10 cellular contexts compared by ENCODE assay signal in genomic region chr5:96780626-96781025, GRCh38. TPM values are rescaled to one million over a fixed set of nuclear protein-coding genes. Genes with fewer than 3 reads are reported as not detected.
DNase-seq lines count a peak whose midpoint lies in the region; ATAC-seq, FAIRE-seq and TF ChIP-seq lines count a peak whose summit lies in the region.
"Had no signal": no experiment of that assay in that cellular context is flagged by ENCODE, and none has a peak within 500 bp of the region (broad histone marks: within the 10 kb centered on the region; RNA-seq: fewer than 3 reads in every experiment).

No MANE protein-coding gene starts in this region.

- no peak for TF ChIP-seq CTCF in CD8-positive, alpha-beta T cell (IDR thresholded peaks at IDR 0.05)
- TF ChIP-seq CTCF in endothelial cell of umbilical vein (IDR thresholded peaks at IDR 0.05; ENCODE audit: extremely low read depth in 1 of 2, insufficient read depth in 1 of 2, low read depth in 1 of 2, low read length in 2 of 2), result no peak
- TF ChIP-seq CTCF in omental fat pad (IDR thresholded peaks at IDR 0.05), result no peak
- no peak for TF ChIP-seq CTCF in upper lobe of left lung (IDR thresholded peaks at IDR 0.05)

- H3K4me1 Mint-ChIP-seq in CD8-positive, alpha-beta T cell (ENCODE audit: low read depth), result peaks cover 3% of the 10 kb centered on the region

- BruUV-seq in endothelial cell of umbilical vein (replicated peaks; lab: Mats Ljungman, UMichigan), result no TSS peak

- peak overlapping the region; percentile 79 for H3K27ac Mint-ChIP-seq in CD8-positive, alpha-beta T cell

- no peak overlapping the region for H3K4me3 ChIP-seq in CD8-positive, alpha-beta T cell (ENCODE audit: low read depth, low read length)
- H3K4me3 ChIP-seq in endothelial cell of umbilical vein (replicated peaks in 1 of 3; ENCODE audit: insufficient read depth in 1 of 3, low read depth in 1 of 3, low read length in 3 of 3) (no peak overlapping the region), upper lobe of left lung (no peak overlapping the region)
- H3K4me3 ChIP-seq: SJCRH30 had no signal

- H3K36me3 Mint-ChIP-seq in CD8-positive, alpha-beta T cell, result peaks cover 91% of the 10 kb centered on the region

- no peaks in the 10 kb centered on the region for H3K9me3 ChIP-seq in CD8-positive, alpha-beta T cell (ENCODE audit: low read length)
- H3K9me3 ChIP-seq in endothelial cell of umbilical vein (replicated peaks; ENCODE audit: control insufficient read depth, insufficient read depth, low read length) (no peaks in the 10 kb centered on the region), upper lobe of left lung (no peaks in the 10 kb centered on the region)
- H3K9me3 ChIP-seq: SJCRH30 had no signal

- no peaks in the 10 kb centered on the region for H3K9me3 Mint-ChIP-seq in CD8-positive, alpha-beta T cell

- CTCF ChIA-PET in CD8-positive, alpha-beta T cell (lab: Charles Lee), result interaction anchor here (1.1 to 1.5 kb wide), 3 partner anchors 8 to 381 kb away, joined by 3 read pairs; no protein-coding TSS in a partner anchor
- CTCF ChIA-PET in endothelial cell of umbilical vein (lab: Charles Lee), result interaction anchor here (1.3 to 2.9 kb wide), 4 partner anchors 25 to 166 kb away, joined by 3 to 11 read pairs (median 4); no protein-coding TSS in a partner anchor

- intact Hi-C loops in CD8-positive, alpha-beta T cell (cut with DNase I, micrococcal nuclease), result no loop called here
- intact Hi-C loops in endothelial cell of umbilical vein (cut with micrococcal nuclease), result no loop called here

- no peak for ATAC-seq in CD8-positive, alpha-beta T cell
- ATAC-seq in omental fat pad (ENCODE audit: low FRiP score) (peak; percentile 31), HG02571 (IDR thresholded peaks at IDR 0.05; ENCODE audit: unreplicated experiment) (no peak), HG03135 (IDR thresholded peaks at IDR 0.05; ENCODE audit: unreplicated experiment) (no peak), upper lobe of left lung (ENCODE audit: low FRiP score in 2 of 2) (no peak)

- H3K27me3 ChIP-seq in CD8-positive, alpha-beta T cell (ENCODE audit: insufficient read depth, low read length), result no peaks in the 10 kb centered on the region
- H3K27me3 ChIP-seq in endothelial cell of umbilical vein (ENCODE audit: control insufficient read depth in 2 of 2, insufficient read depth in 2 of 2, low read length in 2 of 2) (no peaks in the 10 kb centered on the region), upper lobe of left lung (no peaks in the 10 kb centered on the region)
- H3K27me3 ChIP-seq: SJCRH30 had no signal

- dilution Hi-C loops in endothelial cell of umbilical vein (cut with MboI; ENCODE audit: extremely low pct_ligation_motif_present, low sequenced_read_pairs), result no loop called here

- H3K4me3 Mint-ChIP-seq in CD8-positive, alpha-beta T cell, result no peak overlapping the region

- no peaks in the 10 kb centered on the region for H4K20me1 ChIP-seq in endothelial cell of umbilical vein (replicated peaks; ENCODE audit: control insufficient read depth, extremely low read depth, insufficient read depth, low read length)

- TF ChIP-seq POLR2A in endothelial cell of umbilical vein (IDR thresholded peaks at IDR 0.05; ENCODE audit: low read depth, low read length) (peak; percentile 17), upper lobe of left lung (IDR thresholded peaks at IDR 0.05) (no peak)

- peak; percentile 82 for FAIRE-seq in endothelial cell of umbilical vein (lab: Jason Lieb, UNC)

- H3K9me1 ChIP-seq in endothelial cell of umbilical vein (replicated peaks; ENCODE audit: control insufficient read depth, extremely low read depth, insufficient read depth, low read length), result no peaks in the 10 kb centered on the region

- H3K4me2 ChIP-seq in endothelial cell of umbilical vein (ENCODE audit: insufficient read depth, low read length), result no peak overlapping the region

- TF ChIP-seq EP300 in upper lobe of left lung (IDR thresholded peaks at IDR 0.05), result no peak

- H3K27me3 Mint-ChIP-seq in CD8-positive, alpha-beta T cell (ENCODE audit: low read depth), result no peaks in the 10 kb centered on the region

- peaks cover 64% of the 10 kb centered on the region for H3K36me3 ChIP-seq in CD8-positive, alpha-beta T cell (ENCODE audit: insufficient read depth, low read length)
- H3K36me3 ChIP-seq in endothelial cell of umbilical vein (ENCODE audit: control insufficient read depth in 2 of 2, extremely low read depth in 1 of 2, insufficient read depth in 2 of 2, low read length in 2 of 2) (peaks cover 12 to 13% of the 10 kb centered on the region in 2 experiments), upper lobe of left lung (peaks cover 10 to 84% (median 51%) of the 10 kb centered on the region in 4 donors)
- H3K36me3 ChIP-seq: SJCRH30 had no signal

- H3K27ac ChIP-seq in CD8-positive, alpha-beta T cell (ENCODE audit: low read depth, low read length), result no peak overlapping the region
- H3K27ac ChIP-seq in endothelial cell of umbilical vein (ENCODE audit: insufficient read depth, low read depth, low read length) (peak overlapping the region; percentile 63), upper lobe of left lung (peak overlapping the region in 1 of 4 donors; percentile 66)
- H3K27ac ChIP-seq: SJCRH30 had no signal

- no peak overlapping the region for H2AFZ ChIP-seq in endothelial cell of umbilical vein (ENCODE audit: low read depth, low read length)

- no peaks in the 10 kb centered on the region for H3K4me1 ChIP-seq in CD8-positive, alpha-beta T cell (ENCODE audit: insufficient read depth, low read length)
- H3K4me1 ChIP-seq in endothelial cell of umbilical vein (ENCODE audit: control insufficient read depth, extremely low read depth, insufficient read depth, low read length) (peaks cover 19% of the 10 kb centered on the region), upper lobe of left lung (peaks cover 0 to 6% (median 0%) of the 10 kb centered on the region in 4 donors)

- POLR2A ChIA-PET in CD8-positive, alpha-beta T cell (lab: Charles Lee), result interaction anchor here (1.2 kb wide), 1 partner anchor 8 kb away, joined by 4 read pairs; no protein-coding TSS in a partner anchor
- POLR2A ChIA-PET in endothelial cell of umbilical vein (lab: Charles Lee), result interaction anchor here (1.6 kb wide), 1 partner anchor 9 kb away, joined by 3 read pairs; no protein-coding TSS in a partner anchor

- H3K79me2 ChIP-seq in endothelial cell of umbilical vein (ENCODE audit: control insufficient read depth, insufficient read depth, low read length), result no peaks in the 10 kb centered on the region

- H3K9ac ChIP-seq in endothelial cell of umbilical vein (replicated peaks; ENCODE audit: extremely low read depth, insufficient read depth, low read length), result no peak overlapping the region

- DNase-seq in CD8-positive, alpha-beta T cell, result no peak
- DNase-seq in NCI-H226, result peak; percentile 69
- DNase-seq in endothelial cell of umbilical vein (ENCODE audit: low read depth, low spot score), result peak; percentile 67
- DNase-seq in omental fat pad (ENCODE audit: low spot score), result no peak
- DNase-seq in cerebellar nuclear complex (lab: John Stamatoyannopoulos, UW), result no peak
- DNase-seq in upper lobe of left lung, result no peak
- DNase-seq: DMS79 treated with DMSO at 0.1 percent for 48 hours, SJCRH30 had no signal

TF ChIP-seq in endothelial cell of umbilical vein, 7 proteins besides CTCF, POLR2A, EP300 and RAD21:
- TF ChIP-seq GATA2 (IDR thresholded peaks at IDR 0.05; ENCODE audit: insufficient read depth, insufficient read length, low read depth, low read length), result no peak
- TF ChIP-seq EZH2 (IDR thresholded peaks at IDR 0.05; ENCODE audit: borderline replicate concordance, low read depth, low read length, severe bottlenecking), result no peak
- no peak for TF ChIP-seq JUN (IDR thresholded peaks at IDR 0.05; ENCODE audit: borderline replicate concordance, insufficient read depth, insufficient read length, low read depth)
- TF ChIP-seq FOS (IDR thresholded peaks at IDR 0.05; ENCODE audit: borderline replicate concordance, insufficient read depth, low read length), result no peak
- TF ChIP-seq MAX (IDR thresholded peaks at IDR 0.05; ENCODE audit: insufficient read depth, insufficient read length), result no peak
- TF ChIP-seq MYC (IDR thresholded peaks at IDR 0.05; ENCODE audit: low read depth, low read length), result no peak
- TF ChIP-seq POLR2AphosphoS5 (IDR thresholded peaks at IDR 0.05; ENCODE audit: insufficient read depth, low read depth, low read length), result no peak

RNA-seq across cellular contexts. Expression of gene ERAP1, which starts 27.1 kb away (rescaled TPM):
- total RNA-seq in CD8-positive, alpha-beta T cell, result 10 to 100 TPM; 45.4 to 47.7 TPM
- 55.5 and 72.7 TPM in 2 replicates for total RNA-seq in endothelial cell of umbilical vein
- 56.8 and 61.9 TPM in 2 replicates for polyA plus RNA-seq in endothelial cell of umbilical vein
- 32.6 and 33.9 TPM in 2 replicates for polyA plus RNA-seq in endothelial cell of umbilical vein (2011; cell fraction: cytosol; rRNA removed)
- 54.0 and 67.7 TPM in 2 replicates for polyA plus RNA-seq in endothelial cell of umbilical vein (2011; cell fraction: nucleus; rRNA removed)
- 33.0 and 38.7 TPM in 2 replicates for polyA plus RNA-seq in endothelial cell of umbilical vein (2012)
- 187 and 207 TPM in 2 replicates for polyA minus RNA-seq in endothelial cell of umbilical vein
- 11.3 TPM for polyA minus RNA-seq in endothelial cell of umbilical vein (2011; cell fraction: cytosol; rRNA and poly(A)+ RNA removed)
- 52.7 and 98.6 TPM in 2 replicates for polyA minus RNA-seq in endothelial cell of umbilical vein (2011; cell fraction: nucleus; rRNA and poly(A)+ RNA removed)
- 10 to 100 TPM; 35.2 to 56.2 (median 51.2) TPM for total RNA-seq in omental fat pad
- total RNA-seq in upper lobe of left lung, result 10 to 100 TPM; 26.2 to 62.5 (median 49.5) TPM

Comparison
In these comparisons a context has a peak if more than half of its experiments do, and no peak if none do; other contexts are left out.
1. DNase-seq: peak in NCI-H226 (single experiment) and endothelial cell of umbilical vein (single experiment); none in CD8-positive, alpha-beta T cell (0 of 7), omental fat pad (single experiment), cerebellar nuclear complex (0 of 2) and upper lobe of left lung (0 of 2).